In genomic region chr6:16236009-16236501, GRCh38 we compare ENCODE assay signal across 12 cellular contexts. TPM values are rescaled to one million over a fixed set of nuclear protein-coding genes. Genes with fewer than 3 reads are reported as not detected.
DNase-seq lines count a peak whose midpoint lies in the region; ATAC-seq and TF ChIP-seq lines count a peak whose summit lies in the region.
"Had no signal": no experiment of that assay in that cellular context is flagged by ENCODE, and none has a peak within 500 bp of the region (broad histone marks: within the 10 kb centered on the region; RNA-seq: fewer than 3 reads in every experiment).

No MANE protein-coding gene starts in this region.

- no peaks in the 10 kb centered on the region for H3K36me3 Mint-ChIP-seq in natural killer cell
- H3K36me3 Mint-ChIP-seq in natural killer cell treated with Interleukin-12 subunit alpha and Interleukin-12 subunit beta and Interleukin-15 and Interleukin-18, amount 100 ng/mL, for 72 hours = no peaks in the 10 kb centered on the region

- H3K4me3 Mint-ChIP-seq in natural killer cell = peak overlapping the region; percentile 40
- no peak overlapping the region for H3K4me3 Mint-ChIP-seq in natural killer cell treated with Interleukin-12 subunit alpha and Interleukin-12 subunit beta and Interleukin-15 and Interleukin-18, amount 100 ng/mL, for 72 hours

- no peaks in the 10 kb centered on the region for H3K9me3 ChIP-seq in osteoblast (ENCODE audit: low read depth, low read length)
- H3K9me3 ChIP-seq: suprapubic skin had no signal

- H3K27ac ChIP-seq in osteoblast (ENCODE audit: low read depth, low read length) = no peak overlapping the region
- H3K27ac ChIP-seq: suprapubic skin had no signal

- peak overlapping the region in 1 of 2 donors; percentile 9 for H3K27ac Mint-ChIP-seq in natural killer cell
- H3K27ac Mint-ChIP-seq in natural killer cell treated with Interleukin-12 subunit alpha and Interleukin-12 subunit beta and Interleukin-15 and Interleukin-18, amount 100 ng/mL, for 72 hours = no peak overlapping the region

- H3K9me3 Mint-ChIP-seq in natural killer cell = no peaks in the 10 kb centered on the region
- no peaks in the 10 kb centered on the region for H3K9me3 Mint-ChIP-seq in natural killer cell treated with Interleukin-12 subunit alpha and Interleukin-12 subunit beta and Interleukin-15 and Interleukin-18, amount 100 ng/mL, for 72 hours

- peaks cover 15% of the 10 kb centered on the region for H3K4me1 ChIP-seq in osteoblast (ENCODE audit: insufficient read depth, low read length)

- intact Hi-C loops in natural killer cell (cut with micrococcal nuclease) = no loop called here

- H3K27me3 ChIP-seq in osteoblast (ENCODE audit: insufficient read depth, low read length) = peaks cover 10% of the 10 kb centered on the region
- H3K27me3 ChIP-seq: dorsolateral prefrontal cortex, suprapubic skin had no signal

- H3K4me2 ChIP-seq in osteoblast (ENCODE audit: insufficient read depth, low read length) = peak overlapping the region; percentile 80

- peak overlapping the region; percentile 75 for H2AFZ ChIP-seq in osteoblast (ENCODE audit: low read length)

- no peak for TF ChIP-seq CTCF in natural killer cell (IDR thresholded peaks at IDR 0.05)
- TF ChIP-seq CTCF in choroid plexus epithelial cell (conservative IDR thresholded peaks at IDR 0.05; ENCODE audit: low read depth, low read length) = no peak
- no peak for TF ChIP-seq CTCF in osteoblast (IDR thresholded peaks at IDR 0.05; ENCODE audit: extremely low read depth, low read depth, low read length)

- H3K79me2 ChIP-seq in osteoblast (ENCODE audit: insufficient read depth, low read length) = no peaks in the 10 kb centered on the region

- H3K27me3 Mint-ChIP-seq in natural killer cell (ENCODE audit: low read depth in 2 of 2) = peaks cover 28 to 37% of the 10 kb centered on the region in 2 donors
- peaks cover 7 to 13% of the 10 kb centered on the region in 2 donors for H3K27me3 Mint-ChIP-seq in natural killer cell treated with Interleukin-12 subunit alpha and Interleukin-12 subunit beta and Interleukin-15 and Interleukin-18, amount 100 ng/mL, for 72 hours

- DNase-seq in natural killer cell = no peak
- no peak for DNase-seq in natural killer cell treated with Interleukin-12 subunit alpha and Interleukin-12 subunit beta and Interleukin-15 and Interleukin-18, amount 100 ng/mL, for 72 hours (ENCODE audit: low spot score)
- DNase-seq in choroid plexus epithelial cell (ENCODE audit: low read depth) = no peak
- no peak for DNase-seq in osteoblast (ENCODE audit: insufficient read length, low spot score, missing footprints)
- no peak for DNase-seq in SIG-M5 (lab: John Stamatoyannopoulos, UW)
- DNase-seq in stimulated activated naive CD4-positive, alpha-beta T cell (lab: John Stamatoyannopoulos, UW) = no peak
- DNase-seq in SKM-1 treated with dmso at 0.1 percent for 144 hours (lab: John Stamatoyannopoulos, UW; ENCODE audit: unreplicated experiment) = no peak
- DNase-seq in A172 (ENCODE audit: low spot score) = no peak
- DNase-seq: DND-41, dorsolateral prefrontal cortex, NCI-H1694 treated with DMSO at 0.1 percent for 48 hours had no signal

- ATAC-seq in natural killer cell = no peak
- no peak for ATAC-seq in natural killer cell treated with Interleukin-12 subunit alpha and Interleukin-12 subunit beta and Interleukin-15 and Interleukin-18, amount 100 ng/mL, for 72 hours

- H4K20me1 ChIP-seq in osteoblast (ENCODE audit: insufficient read depth, low read length) = no peaks in the 10 kb centered on the region

- peaks cover 23 to 31% of the 10 kb centered on the region in 2 donors for H3K4me1 Mint-ChIP-seq in natural killer cell
- H3K4me1 Mint-ChIP-seq in natural killer cell treated with Interleukin-12 subunit alpha and Interleukin-12 subunit beta and Interleukin-15 and Interleukin-18, amount 100 ng/mL, for 72 hours (ENCODE audit: low read depth in 2 of 2) = peaks cover 21 to 29% of the 10 kb centered on the region in 2 donors

- H3K4me3 ChIP-seq in choroid plexus epithelial cell (ENCODE audit: low read depth, low read length) (peak overlapping the region; percentile 33), osteoblast (ENCODE audit: insufficient read depth, low read length) (no peak overlapping the region)

- no peaks in the 10 kb centered on the region for H3K36me3 ChIP-seq in osteoblast (ENCODE audit: insufficient read depth, low read length)
- H3K36me3 ChIP-seq: suprapubic skin had no signal

RNA-seq across cellular contexts. Expression of gene GMPR, which starts 2.3 kb away (rescaled TPM):
- total RNA-seq in natural killer cell (1 to 10 TPM in 2 of 3 donors, under 1 TPM in 1; 0.95 to 3.4 (median 3.2) TPM), osteoblast (6.5 and 7.4 TPM in 2 replicates)
- 1 to 10 TPM in 1 of 2 donors, under 1 TPM in 1; 0.31 to 3.9 TPM for total RNA-seq in natural killer cell treated with Interleukin-12 subunit alpha and Interleukin-12 subunit beta and Interleukin-15 and Interleukin-18, amount 100 ng/mL, for 72 hours
- total RNA-seq in A172 (2014; rRNA removed; shearing (Covaris generic)) = 6.6 and 9.6 TPM in 2 replicates
